In genomic region chr11:129608711-129609110, GRCh38 we compare ENCODE assay signal across 16 cellular contexts.
"Had no signal": no experiment of that assay in that cellular context is flagged by ENCODE, and none has a peak within 500 bp of the region (broad histone marks: within the 10 kb centered on the region; RNA-seq: fewer than 3 reads in every experiment).

No MANE protein-coding gene starts in this region.

- DNase-seq: cortex of kidney; dorsolateral prefrontal cortex; effector CD8-positive, alpha-beta T cell; heart left ventricle; hippocampal formation; kidney glomerular epithelial cell; left lung; lower lobe of right lung; mesenchymal stem cell; naive thymus-derived CD4-positive, alpha-beta T cell; nephron progenitor cell; psoas muscle; sigmoid colon; stimulated activated naive CD4-positive, alpha-beta T cell treated with Interleukin-2 at 50 U/mL for 16 hours had no signal

- H3K27ac ChIP-seq: dorsolateral prefrontal cortex, heart left ventricle, left lung, lower lobe of right lung, parathyroid adenoma, psoas muscle, sigmoid colon had no signal

- H3K36me3 ChIP-seq: heart left ventricle, left lung, lower lobe of right lung, sigmoid colon had no signal

- H3K9ac ChIP-seq: parathyroid adenoma had no signal

- H3K79me2 ChIP-seq: parathyroid adenoma had no signal

- ATAC-seq: heart left ventricle; left lung; lower lobe of right lung; naive thymus-derived CD4-positive, alpha-beta T cell; psoas muscle had no signal

- H3K4me3 ChIP-seq: dorsolateral prefrontal cortex, heart left ventricle, left lung, lower lobe of right lung, psoas muscle, sigmoid colon, skin epidermis had no signal

- H2AFZ ChIP-seq: parathyroid adenoma had no signal

- H3K27me3 ChIP-seq: dorsolateral prefrontal cortex, left lung, sigmoid colon had no signal

- H3K4me1 ChIP-seq: heart left ventricle, left lung, lower lobe of right lung, parathyroid adenoma, psoas muscle, sigmoid colon had no signal

- H3K9me3 ChIP-seq: heart left ventricle, left lung, lower lobe of right lung, psoas muscle, sigmoid colon had no signal
